In genomic region chr6:42141603-42142117, GRCh38 we compare ENCODE assay signal across 9 cellular contexts. TPM values are rescaled to one million over a fixed set of nuclear protein-coding genes. Genes with fewer than 3 reads are reported as not detected.
DNase-seq lines count a peak whose midpoint lies in the region; ATAC-seq and TF ChIP-seq lines count a peak whose summit lies in the region.
"Had no signal": no experiment of that assay in that cellular context is flagged by ENCODE, and none has a peak within 500 bp of the region (broad histone marks: within the 10 kb centered on the region; RNA-seq: fewer than 3 reads in every experiment).

No MANE protein-coding gene starts in this region.

- H3K27ac ChIP-seq in HUES6 (ENCODE audit: low read depth, low read length) (peak overlapping the region; percentile 85), breast epithelium (peak overlapping the region; percentile 95), stomach (peak overlapping the region; percentile 87 to 98 (median 89))

- no peak for TF ChIP-seq CTCF in breast epithelium (IDR thresholded peaks at IDR 0.05)
- no peak for TF ChIP-seq CTCF in stomach (IDR thresholded peaks at IDR 0.05)

- no peaks in the 10 kb centered on the region for H3K36me3 ChIP-seq in HUES6 (ENCODE audit: control insufficient read depth, insufficient read depth, low read length)
- H3K36me3 ChIP-seq in breast epithelium: no peaks in the 10 kb centered on the region
- no peaks in the 10 kb centered on the region for H3K36me3 ChIP-seq in stomach

- H3K4me3 ChIP-seq in HUES6 (ENCODE audit: low read depth, low read length) (peak overlapping the region; percentile 96), breast epithelium (peak overlapping the region; percentile 67 to 77 (median 72)), stomach (peak overlapping the region; percentile 42 to 61 (median 50))

- no peak for ATAC-seq in GM18517 (IDR thresholded peaks at IDR 0.05; ENCODE audit: unreplicated experiment)

- no peak for TF ChIP-seq EP300 in stomach (IDR thresholded peaks at IDR 0.05)

- DNase-seq in breast epithelium (ENCODE audit: low spot score in 2 of 2) (no peak), left kidney (ENCODE audit: low read depth, low spot score) (peak; percentile 50), stomach (peak; percentile 46), Ammon's horn (ENCODE audit: low spot score) (no peak), NCI-H1048 (lab: John Stamatoyannopoulos, UW) (no peak), SW 1271 (lab: John Stamatoyannopoulos, UW) (no peak)
- DNase-seq: activated CD4-positive, alpha-beta T cell treated with anti-CD3 and anti-CD28 coated beads for 48 hours had no signal

- H3K9me3 ChIP-seq in HUES6 (ENCODE audit: control insufficient read depth, insufficient read depth, low read depth, low read length) (no peaks in the 10 kb centered on the region), breast epithelium (no peaks in the 10 kb centered on the region), stomach (no peaks in the 10 kb centered on the region)

- intact Hi-C loops in breast epithelium (cut with DNase I; ENCODE audit: low total_unique reads) (no loop called here), stomach (cut with DNase I; ENCODE audit: low total_unique reads) (no loop called here)

- H3K27me3 ChIP-seq in HUES6 (ENCODE audit: control insufficient read depth, insufficient read depth, low read length) (no peaks in the 10 kb centered on the region; the same call in 1 of the 2 replicates), breast epithelium (no peaks in the 10 kb centered on the region), stomach (peaks cover 0 to 32% (median 13%) of the 10 kb centered on the region in 3 donors)

- 28 to 48% (median 30%) methylated on average over 11 to 13 of the region's 13 CpGs for WGBS in stomach, 5 donors

- H3K9ac ChIP-seq in HUES6 (ENCODE audit: low read length): peak overlapping the region; percentile 85

- H3K4me1 ChIP-seq in HUES6 (ENCODE audit: control insufficient read depth, insufficient read depth, low read length) (peaks cover 52% of the 10 kb centered on the region), breast epithelium (peaks cover 0 to 17% of the 10 kb centered on the region in 2 donors), stomach (peaks cover 11 to 40% (median 38%) of the 10 kb centered on the region in 4 donors)

- no peak for TF ChIP-seq POLR2A in breast epithelium (IDR thresholded peaks at IDR 0.05)
- no peak for TF ChIP-seq POLR2A in stomach (IDR thresholded peaks at IDR 0.05)

RNA-seq across cellular contexts. Expression of gene C6orf132, which starts 0.8 kb away (rescaled TPM):
- total RNA-seq in breast epithelium (10 to 100 TPM in 2 of 3 donors, 1 to 10 TPM in 1; 4.2 to 20.2 (median 10.2) TPM), stomach (10 to 100 TPM; 27.4 to 81.7 (median 69.0) TPM)
- polyA plus RNA-seq in stomach: 10 to 100 TPM; 40.5 to 99.2 (median 86.6) TPM

RNA-seq across cellular contexts. Expression of gene GUCA1A, which starts 31.5 kb away (rescaled TPM):
- not detected for total RNA-seq in breast epithelium
- not detected for total RNA-seq in stomach
- polyA plus RNA-seq in stomach: under 1 TPM in 1 of 3 donors, not detected in 2; 0.10 TPM

RNA-seq across cellular contexts. Expression of gene GUCA1B, which starts 53.1 kb away (rescaled TPM):
- 1 to 10 TPM; 1.1 to 2.9 (median 1.5) TPM for total RNA-seq in breast epithelium
- total RNA-seq in stomach: under 1 TPM in 2 of 5 donors, not detected in 3; 0.55 to 0.58 TPM
- polyA plus RNA-seq in stomach: under 1 TPM in 2 of 3 donors, not detected in 1; 0.45 to 0.92 TPM

Comparison
In these comparisons a context has a peak if more than half of its experiments do, and no peak if none do; other contexts are left out.
1. DNase-seq: peak in left kidney (single experiment) and stomach (single experiment); none in breast epithelium (0 of 2), Ammon's horn (single experiment), NCI-H1048 (single experiment) and SW 1271 (0 of 2).
2. Peak in every context shown above with its lines, with median percentiles within 50 percentile points of each other: H3K27ac ChIP-seq and H3K4me3 ChIP-seq.